17 cellular contexts compared by ENCODE assay signal in genomic region chr6:127481081-127481480, GRCh38. TPM values are rescaled to one million over a fixed set of nuclear protein-coding genes. Genes with fewer than 3 reads are reported as not detected.
DNase-seq lines count a peak whose midpoint lies in the region; ATAC-seq and TF ChIP-seq lines count a peak whose summit lies in the region.
"Had no signal": no experiment of that assay in that cellular context is flagged by ENCODE, and none has a peak within 500 bp of the region (broad histone marks: within the 10 kb centered on the region; RNA-seq: fewer than 3 reads in every experiment).

No MANE protein-coding gene starts in this region.

- DNase-seq in EL (peak; percentile 29), PC-9 (no peak), neural crest cell (ENCODE audit: low read depth, low spot score) (no peak), activated gamma-delta T cell (lab: John Stamatoyannopoulos, UW) (no peak), SK-N-SH (no peak), T-helper 1 cell (no peak)
- DNase-seq: BE2C; CD4-positive, alpha-beta memory T cell; KG1; NCI-H1092 treated with DMSO at 0.1 percent for 48 hours; NCI-H2081 treated with DMSO at 0.1 percent for 48 hours; NCI-H524; SIG-M5; T-helper 2 cell had no signal

- peak overlapping the region; percentile 48 for H3K27ac ChIP-seq in PC-9
- H3K27ac ChIP-seq in SK-N-SH (ENCODE audit: low read depth in 2 of 2, low read length in 1 of 2): peak overlapping the region in 1 of 2 experiments; percentile 30; a peak in 2 of 4 replicates

- H3K4me3 Mint-ChIP-seq in brain (peak overlapping the region in 1 of 5 experiments; percentile 7), neural crest cell (no peak overlapping the region)
- H3K4me3 Mint-ChIP-seq: CD4-positive, alpha-beta memory T cell had no signal

- H3K27ac Mint-ChIP-seq in brain: peak overlapping the region in 4 of 5 experiments; percentile 17 to 94 (median 71)
- H3K27ac Mint-ChIP-seq in neural crest cell (ENCODE audit: unreplicated experiment): peak overlapping the region; percentile 39
- H3K27ac Mint-ChIP-seq: CD4-positive, alpha-beta memory T cell had no signal

- no peak for ATAC-seq in GM18502 (IDR thresholded peaks at IDR 0.05; ENCODE audit: poor library complexity, unreplicated experiment)

- no TSS peak for BruUV-seq in PC-9 (replicated peaks; lab: Mats Ljungman, UMichigan)

- H3K9me3 Mint-ChIP-seq in brain (peaks cover 0 to under 1% (median 0%) of the 10 kb centered on the region in 5 experiments), neural crest cell (peaks cover 2% of the 10 kb centered on the region)
- H3K9me3 Mint-ChIP-seq: CD4-positive, alpha-beta memory T cell had no signal

- H2AFZ ChIP-seq in PC-9 (no peak overlapping the region), SK-N-SH (ENCODE audit: low read depth) (no peak overlapping the region)

- intact Hi-C loops in PC-9 (cut with micrococcal nuclease; ENCODE audit: unreplicated experiment): loop anchor here (5.0 kb wide), 1 partner anchor 36 kb away; the partner anchor contains the start of gene MTCL3

- 93% methylated on average over 2 of the region's 2 CpGs for WGBS in SK-N-SH (ENCODE audit: low lambda C conversion rate)

- no peak overlapping the region for H3K9ac ChIP-seq in SK-N-SH

- H3F3A ChIP-seq in PC-9 (ENCODE audit: insufficient read depth, low read depth) (peaks cover 14% of the 10 kb centered on the region), SK-N-SH (replicated peaks; ENCODE audit: insufficient read depth) (peaks cover 24% of the 10 kb centered on the region)

- CTCF ChIA-PET in PC-9 (lab: Charles Lee) (no interaction called here), SK-N-SH (lab: Yijun Ruan, JAX) (interaction anchor here (1.4 to 2.6 kb wide), 2 partner anchors 15 to 58 kb away, joined by 3 to 8 read pairs; no protein-coding TSS in a partner anchor)

- H3K36me3 ChIP-seq in PC-9 (ENCODE audit: low read depth) (no peaks in the 10 kb centered on the region), SK-N-SH (replicated peaks in 1 of 2; ENCODE audit: control insufficient read depth in 1 of 2, insufficient read depth in 2 of 2, low read length in 1 of 2) (peaks cover 12 to 53% of the 10 kb centered on the region in 2 experiments)
- H3K36me3 ChIP-seq: MG63 had no signal

- no peaks in the 10 kb centered on the region; the same call in 1 of the 2 replicates for H3K9me3 ChIP-seq in PC-9 (ENCODE audit: insufficient read depth, low read depth)
- no peaks in the 10 kb centered on the region for H3K9me3 ChIP-seq in SK-N-SH
- H3K9me3 ChIP-seq: BE2C, MG63 had no signal

- H3K4me1 Mint-ChIP-seq in brain (peaks cover 47% of the 10 kb centered on the region), neural crest cell (peaks cover 23% of the 10 kb centered on the region)

- peak overlapping the region; percentile 45 for H3K4me2 ChIP-seq in PC-9
- H3K4me2 ChIP-seq in SK-N-SH: no peak overlapping the region

- no peak for TF ChIP-seq RAD21 in SK-N-SH (IDR thresholded peaks at IDR 0.05; ENCODE audit: low read length)

- H3K79me2 ChIP-seq in PC-9 (ENCODE audit: low read depth) (no peaks in the 10 kb centered on the region), SK-N-SH (ENCODE audit: insufficient read depth) (no peaks in the 10 kb centered on the region)

- H3K36me3 Mint-ChIP-seq in brain (peaks cover 68% of the 10 kb centered on the region), neural crest cell (ENCODE audit: low read depth) (peaks cover 42% of the 10 kb centered on the region)

- no peaks in the 10 kb centered on the region for H3K9me2 ChIP-seq in PC-9 (ENCODE audit: insufficient read depth)
- H3K9me2 ChIP-seq in SK-N-SH: no peaks in the 10 kb centered on the region

- H3K4me3 ChIP-seq in PC-9 (no peak overlapping the region), SK-N-SH (ENCODE audit: low read depth in 2 of 2, low read length in 1 of 2) (no peak overlapping the region)
- H3K4me3 ChIP-seq: MG63 had no signal

- H4K20me1 ChIP-seq in PC-9 (ENCODE audit: insufficient read depth): no peaks in the 10 kb centered on the region
- no peaks in the 10 kb centered on the region for H4K20me1 ChIP-seq in SK-N-SH (ENCODE audit: insufficient read depth)

- H3K27me3 ChIP-seq in PC-9 (ENCODE audit: insufficient read depth, low read depth) (no peaks in the 10 kb centered on the region), SK-N-SH (ENCODE audit: insufficient read depth) (no peaks in the 10 kb centered on the region)
- H3K27me3 ChIP-seq: BE2C, MG63 had no signal

- no peaks in the 10 kb centered on the region for H3K27me3 Mint-ChIP-seq in brain
- no peaks in the 10 kb centered on the region for H3K27me3 Mint-ChIP-seq in neural crest cell (ENCODE audit: low read depth)
- H3K27me3 Mint-ChIP-seq: CD4-positive, alpha-beta memory T cell had no signal

- TF ChIP-seq CTCF in PC-9 (conservative IDR thresholded peaks at IDR 0.05) (no peak), brain (conservative IDR thresholded peaks at IDR 0.05) (no peak), neural crest cell (conservative IDR thresholded peaks at IDR 0.05) (no peak), SK-N-SH (IDR thresholded peaks at IDR 0.05) (no peak)

- TF ChIP-seq EP300 in SK-N-SH (IDR thresholded peaks at IDR 0.05; ENCODE audit: borderline replicate concordance in 1 of 2, low read depth in 1 of 2, low read length in 1 of 2): no peak

- POLR2A ChIA-PET in PC-9 (lab: Charles Lee; ENCODE audit: unreplicated experiment): no interaction called here
- POLR2A ChIA-PET in SK-N-SH (lab: Yijun Ruan, JAX): no interaction called here

- peaks cover 45% of the 10 kb centered on the region for H3K4me1 ChIP-seq in PC-9 (replicated peaks; ENCODE audit: insufficient read depth)
- H3K4me1 ChIP-seq in SK-N-SH (ENCODE audit: control insufficient read depth in 1 of 2, insufficient read depth in 2 of 2, low read depth in 1 of 2, low read length in 1 of 2): peaks cover 0 to 13% of the 10 kb centered on the region in 2 experiments; a peak in 1 of 4 replicates
- H3K4me1 ChIP-seq: BE2C had no signal

TF ChIP-seq in SK-N-SH, 30 proteins besides CTCF, POLR2A, EP300 and RAD21:
- no peak for TF ChIP-seq GATA2 (CRISPR knock-in tag; IDR thresholded peaks at IDR 0.05)
- TF ChIP-seq FOSL2 (IDR thresholded peaks at IDR 0.05; ENCODE audit: borderline replicate concordance, low read depth): no peak
- no peak for TF ChIP-seq SMC3 (IDR thresholded peaks at IDR 0.05; ENCODE audit: low read depth, low read length)
- no peak for TF ChIP-seq MEF2A (IDR thresholded peaks at IDR 0.05; ENCODE audit: borderline replicate concordance, low read depth)
- no peak for TF ChIP-seq RFX5 (IDR thresholded peaks at IDR 0.05; ENCODE audit: low read length)
- no peak for TF ChIP-seq SIN3A (IDR thresholded peaks at IDR 0.05; ENCODE audit: borderline replicate concordance, low read depth, low read length)
- TF ChIP-seq USF2 (IDR thresholded peaks at IDR 0.05; ENCODE audit: borderline replicate concordance, low read depth, low read length): no peak
- TF ChIP-seq, protein P1, sequence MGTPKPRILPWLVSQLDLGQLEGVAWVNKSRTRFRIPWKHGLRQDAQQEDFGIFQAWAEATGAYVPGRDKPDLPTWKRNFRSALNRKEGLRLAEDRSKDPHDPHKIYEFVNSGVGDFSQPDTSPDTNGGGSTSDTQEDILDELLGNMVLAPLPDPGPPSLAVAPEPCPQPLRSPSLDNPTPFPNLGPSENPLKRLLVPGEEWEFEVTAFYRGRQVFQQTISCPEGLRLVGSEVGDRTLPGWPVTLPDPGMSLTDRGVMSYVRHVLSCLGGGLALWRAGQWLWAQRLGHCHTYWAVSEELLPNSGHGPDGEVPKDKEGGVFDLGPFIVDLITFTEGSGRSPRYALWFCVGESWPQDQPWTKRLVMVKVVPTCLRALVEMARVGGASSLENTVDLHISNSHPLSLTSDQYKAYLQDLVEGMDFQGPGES (IDR thresholded peaks at IDR 0.05; ENCODE audit: low read depth, low read length): no peak
TF ChIP-seq in SK-N-SH: peak in this region for 0.

RNA-seq across cellular contexts. Expression of gene KIAA0408, which starts 21.9 kb away (rescaled TPM):
- not detected in 2 replicates for total RNA-seq in PC-9 (2021)
- 24.9 TPM for polyA plus RNA-seq in brain (ENCODE audit: insufficient read depth, low read depth, low replicate concordance)
- 39.1 and 40.7 TPM in 2 replicates for total RNA-seq in neural crest cell
- 4.0 and 5.9 TPM in 2 replicates for polyA plus RNA-seq in SK-N-SH (2012; rRNA removed)
- polyA plus RNA-seq in SK-N-SH (2012; cell fraction: cytosol; rRNA removed): 4.4 and 4.5 TPM in 2 replicates
- polyA plus RNA-seq in SK-N-SH (2012; cell fraction: nucleus; rRNA removed): 9.3 and 20.8 TPM in 2 replicates

Comparison
In these comparisons a context has a peak if more than half of its experiments do, and no peak if none do; other contexts are left out.
1. RNA of gene KIAA0408, which starts 21.9 kb away (total RNA-seq): 39.1 to 40.7 TPM in neural crest cell; not detected in PC-9; every median in the first group is over 10 times any median in the second.